ENCODE assay signal across 22 cellular contexts in the genomic region with DNA sequence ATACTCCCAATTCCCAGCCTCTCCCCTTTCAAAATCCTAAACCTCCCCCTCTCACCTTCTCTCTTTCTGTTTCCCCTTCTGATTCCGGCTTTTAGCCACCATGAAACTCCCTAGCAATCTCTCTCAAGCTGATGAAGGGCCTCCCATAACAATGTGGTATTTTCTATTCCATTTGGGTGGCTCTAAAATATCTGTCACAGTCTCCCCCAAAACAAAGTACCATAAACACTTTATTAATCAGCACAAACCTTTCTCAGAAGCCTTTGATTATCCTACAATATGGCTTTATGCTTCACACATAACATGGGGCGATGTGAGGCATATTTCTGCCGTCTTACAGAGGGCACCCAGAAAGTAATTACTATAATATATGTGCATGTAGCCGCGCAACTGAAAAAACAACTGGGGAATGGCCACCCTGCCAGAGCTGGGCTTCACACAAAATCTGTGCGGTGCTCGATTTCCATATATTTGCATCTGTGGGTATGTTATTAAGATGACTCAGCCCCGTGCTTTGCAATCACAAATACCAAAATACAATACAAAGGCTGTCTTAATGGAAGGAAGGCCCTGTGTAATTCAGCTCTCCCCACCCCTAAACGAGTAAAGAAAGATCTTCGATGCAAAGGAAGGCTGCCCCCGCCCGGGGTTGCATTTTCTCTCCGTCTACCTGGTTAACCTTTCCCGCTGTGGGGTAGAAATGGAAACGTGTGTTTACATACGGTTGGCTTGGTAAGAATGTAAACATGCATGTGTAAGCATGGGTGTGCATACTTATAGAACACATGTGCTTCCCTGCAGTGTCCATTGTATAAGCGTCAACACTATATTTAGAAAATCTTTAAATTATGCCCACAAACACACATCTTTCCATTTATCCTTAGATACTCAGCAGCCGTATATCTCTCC.
DNase-seq lines count a peak whose midpoint lies in the region; TF ChIP-seq lines count a peak whose summit lies in the region.
"Had no signal": no experiment of that assay in that cellular context is flagged by ENCODE, and none has a peak within 500 bp of the region (broad histone marks: within the 10 kb centered on the region; RNA-seq: fewer than 3 reads in every experiment).

No MANE protein-coding gene starts in this region.

- H3K27ac ChIP-seq in neural progenitor cell: no peak overlapping the region
- H3K27ac ChIP-seq: 22Rv1, body of pancreas, colonic mucosa, GM23248, heart right ventricle had no signal

- peak overlapping the region; percentile 31 for H3K27ac Mint-ChIP-seq in glutamatergic neuron (ENCODE audit: unreplicated experiment)
- no peak overlapping the region for H3K27ac Mint-ChIP-seq in neural progenitor cell
- no peak overlapping the region for H3K27ac Mint-ChIP-seq in MCF 10A (ENCODE audit: low read depth, unreplicated experiment)
- H3K27ac Mint-ChIP-seq: activated naive CD8-positive, alpha-beta T cell; activated T-helper 1 cell treated with anti-CD3 and anti-CD28 coated beads, Interleukin-12 subunit alpha, Interleukin-12 subunit beta, Interleukin-2, Interleukin-4 antibody, amounts not matched to agents 30 ng/mL and 10 ng/mL and 1 ng/mL, durations not matched to agents 14 hours and 24 hours and 36 hours; memory B cell; natural killer cell had no signal

- H3K4me1 ChIP-seq in neural progenitor cell: peaks cover 5% of the 10 kb centered on the region
- H3K4me1 ChIP-seq: Caco-2, colonic mucosa had no signal

- H3K27me3 Mint-ChIP-seq in glutamatergic neuron (ENCODE audit: unreplicated experiment): peaks cover 18% of the 10 kb centered on the region
- peaks cover 40% of the 10 kb centered on the region for H3K27me3 Mint-ChIP-seq in neural progenitor cell (ENCODE audit: insufficient read depth, low read depth)
- peaks cover 27% of the 10 kb centered on the region for H3K27me3 Mint-ChIP-seq in MCF 10A (ENCODE audit: insufficient read depth, unreplicated experiment)

- H3K9me3 Mint-ChIP-seq in glutamatergic neuron (ENCODE audit: unreplicated experiment) (peaks cover 16% of the 10 kb centered on the region), neural progenitor cell (peaks cover 4% of the 10 kb centered on the region), MCF 10A (ENCODE audit: unreplicated experiment) (peaks cover 7% of the 10 kb centered on the region)
- H3K9me3 Mint-ChIP-seq: activated T-helper 1 cell treated with anti-CD3 and anti-CD28 coated beads, Interleukin-12 subunit alpha, Interleukin-12 subunit beta, Interleukin-2, Interleukin-4 antibody, amounts not matched to agents 30 ng/mL and 10 ng/mL and 1 ng/mL, durations not matched to agents 14 hours and 24 hours and 36 hours; natural killer cell had no signal

- no peaks in the 10 kb centered on the region for H3K9me3 ChIP-seq in neural progenitor cell (ENCODE audit: low read depth)
- H3K9me3 ChIP-seq: body of pancreas, Caco-2, colonic mucosa, heart right ventricle had no signal

- intact Hi-C loops in MCF 10A (cut with micrococcal nuclease): no loop called here

- H3K9ac ChIP-seq in neural progenitor cell: no peak overlapping the region
- H3K9ac ChIP-seq: GM23248 had no signal

- in situ Hi-C loops in ACHN (cut with HindIII; ENCODE audit: low pct_ligation_motif_present, low pct_unique_long_range_greater_than_20kb, low sequenced_read_pairs): loop anchor here (25.0 kb wide), 1 partner anchor 97 kb away; no protein-coding TSS in a partner anchor

- CTCF ChIA-PET in MCF 10A (lab: Yijun Ruan, JAX): no interaction called here

- peak overlapping the region; percentile 76 for H3K4me2 ChIP-seq in neural progenitor cell

- H3K4me3 Mint-ChIP-seq in glutamatergic neuron (ENCODE audit: unreplicated experiment): peak overlapping the region; percentile 76
- peak overlapping the region; percentile 70 for H3K4me3 Mint-ChIP-seq in neural progenitor cell
- no peak overlapping the region for H3K4me3 Mint-ChIP-seq in MCF 10A (ENCODE audit: unreplicated experiment)
- H3K4me3 Mint-ChIP-seq: activated naive CD8-positive, alpha-beta T cell; activated T-helper 1 cell treated with anti-CD3 and anti-CD28 coated beads, Interleukin-12 subunit alpha, Interleukin-12 subunit beta, Interleukin-2, Interleukin-4 antibody, amounts not matched to agents 30 ng/mL and 10 ng/mL and 1 ng/mL, durations not matched to agents 14 hours and 24 hours and 36 hours; memory B cell; natural killer cell had no signal

- H3K79me2 ChIP-seq in neural progenitor cell (ENCODE audit: low read depth): no peaks in the 10 kb centered on the region

- no peaks in the 10 kb centered on the region for H3K36me3 Mint-ChIP-seq in glutamatergic neuron (ENCODE audit: unreplicated experiment)
- no peaks in the 10 kb centered on the region for H3K36me3 Mint-ChIP-seq in neural progenitor cell
- H3K36me3 Mint-ChIP-seq in MCF 10A (ENCODE audit: insufficient read depth, unreplicated experiment): no peaks in the 10 kb centered on the region
- H3K36me3 Mint-ChIP-seq: activated naive CD8-positive, alpha-beta T cell; natural killer cell had no signal

- H3K4me3 ChIP-seq in neural progenitor cell: peak overlapping the region; percentile 43
- H3K4me3 ChIP-seq: body of pancreas, colonic mucosa, GM23248, heart right ventricle had no signal

- DNase-seq in DMS53 (lab: John Stamatoyannopoulos, UW) (peak; percentile 9), DMS53 treated with DMSO at 0.1 percent for 48 hours (lab: John Stamatoyannopoulos, UW; ENCODE audit: unreplicated experiment) (no peak), NCI-H2227 (lab: John Stamatoyannopoulos, UW; ENCODE audit: unreplicated experiment) (peak; percentile 42), glutamatergic neuron (no peak), neural progenitor cell (ENCODE audit: low spot score) (no peak), T-helper 2 cell (no peak), ACHN (no peak), MCF 10A (ENCODE audit: unreplicated experiment) (no peak)
- DNase-seq: colonic mucosa; natural killer cell; NCI-H1694 treated with DMSO at 0.1 percent for 48 hours; NCI-H510A treated with DMSO at 0.1 percent for 48 hours; Right ventricle myocardium superior; stimulated activated CD4-positive, alpha-beta T cell treated with anti-CD3 and anti-CD28 coated beads, Interleukin-4, amount 100 ng/mL, for 4 hours had no signal

- H3K4me1 Mint-ChIP-seq in glutamatergic neuron (ENCODE audit: low read depth, unreplicated experiment) (peaks cover 56% of the 10 kb centered on the region), neural progenitor cell (peaks cover 26% of the 10 kb centered on the region), MCF 10A (ENCODE audit: insufficient read depth, unreplicated experiment) (no peaks in the 10 kb centered on the region)

- no peak overlapping the region for H2AFZ ChIP-seq in neural progenitor cell (replicated peaks)
- H2AFZ ChIP-seq: GM23248 had no signal

- POLR2A ChIA-PET in MCF 10A (lab: Yijun Ruan, JAX): interaction anchor here (0.6 kb wide), 1 partner anchor 1421 kb away, joined by 4 read pairs; no protein-coding TSS in a partner anchor

- no peak for TF ChIP-seq CTCF in glutamatergic neuron (IDR thresholded peaks at IDR 0.05; ENCODE audit: partially characterized antibody, unreplicated experiment)
- no peak for TF ChIP-seq CTCF in neural progenitor cell (IDR thresholded peaks at IDR 0.05)
- no peak for TF ChIP-seq CTCF in MCF 10A (IDR thresholded peaks at IDR 0.05; ENCODE audit: unreplicated experiment)

- peaks cover 12% of the 10 kb centered on the region for H3F3A ChIP-seq in neural progenitor cell (ENCODE audit: low read depth)

- peaks cover 60% of the 10 kb centered on the region for H3K27me3 ChIP-seq in neural progenitor cell

- H3K36me3 ChIP-seq in neural progenitor cell: no peaks in the 10 kb centered on the region
- H3K36me3 ChIP-seq: colonic mucosa, heart right ventricle had no signal

- BruUV-seq in MCF 10A (replicated peaks; lab: Mats Ljungman, UMichigan): no TSS peak

- H4K20me1 ChIP-seq in neural progenitor cell (ENCODE audit: low read depth): peaks cover 23% of the 10 kb centered on the region

Comparison
In these comparisons a context has a peak if more than half of its experiments do, and no peak if none do; other contexts are left out.
1. DNase-seq: peak in DMS53 (single experiment) and NCI-H2227 (single experiment); none in DMS53 treated with DMSO at 0.1 percent for 48 hours (single experiment), glutamatergic neuron (single experiment), neural progenitor cell (single experiment), T-helper 2 cell (0 of 5), ACHN (single experiment) and MCF 10A (single experiment).